ENCODE assay signal across 1 cellular context in genomic region chr13:97259787-97260641, GRCh38.
TF ChIP-seq lines count a peak whose summit lies in the region.

No MANE protein-coding gene starts in this region.

TF ChIP-seq in HepG2, 621 proteins besides CTCF, POLR2A, EP300 and RAD21 (continued from another document and continues in another):
- TF ChIP-seq ARID3A (IDR thresholded peaks at IDR 0.05; ENCODE audit: low read depth, low read length) (peak; percentile 86; the same call in 1 of the 2 replicates), MED13 (CRISPR knock-in tag; IDR thresholded peaks at IDR 0.05) (peak; percentile 57; the same call in 1 of the 2 replicates), MAFF (IDR thresholded peaks at IDR 0.05; ENCODE audit: low read depth, low read length) (peak; percentile 70), TFE3 (CRISPR knock-in tag; IDR thresholded peaks at IDR 0.05) (peak; percentile 71), RFXAP (CRISPR knock-in tag; IDR thresholded peaks at IDR 0.05; ENCODE audit: borderline replicate concordance) (no peak), MAFK (conservative IDR thresholded peaks at IDR 0.05 in 1 of 2, IDR thresholded peaks at IDR 0.05 in 1 of 2; ENCODE audit: low read length in 2 of 2) (peak; percentile 75 to 78), TEAD3 (CRISPR knock-in tag; optimal IDR thresholded peaks at IDR 0.05; ENCODE audit: borderline replicate concordance) (peak; percentile 48), ELF1 (CRISPR knock-in tag; IDR thresholded peaks at IDR 0.05) (no peak), ZNF616 (CRISPR knock-in tag; IDR thresholded peaks at IDR 0.05; ENCODE audit: low read depth) (no peak), STAG1 (CRISPR knock-in tag; IDR thresholded peaks at IDR 0.05) (0 out of 2 replicates have a peak, but pooled peaks have one; percentile 14), ZNF546 (CRISPR knock-in tag; conservative IDR thresholded peaks at IDR 0.05) (no peak), ZFAT (CRISPR knock-in tag; conservative IDR thresholded peaks at IDR 0.05) (no peak), TFDP1 (CRISPR knock-in tag; IDR thresholded peaks at IDR 0.05; ENCODE audit: borderline replicate concordance) (peak; percentile 75; the same call in 1 of the 2 replicates), NR2F6 (IDR thresholded peaks at IDR 0.05) (peak; percentile 84), NR2F6 (CRISPR knock-in tag; IDR thresholded peaks at IDR 0.05) (peak; percentile 91), ZBTB21 (CRISPR knock-in tag; IDR thresholded peaks at IDR 0.05) (no peak), ZNF124 (CRISPR knock-in tag; IDR thresholded peaks at IDR 0.05) (no peak), KAT7 (CRISPR knock-in tag; IDR thresholded peaks at IDR 0.05; ENCODE audit: borderline replicate concordance) (peak; percentile 29; the same call in 1 of the 2 replicates), ZNF383 (CRISPR knock-in tag; IDR thresholded peaks at IDR 0.05; ENCODE audit: borderline replicate concordance) (no peak), ZBTB44 (CRISPR knock-in tag; IDR thresholded peaks at IDR 0.05) (no peak), BHLHE40 (IDR thresholded peaks at IDR 0.05; ENCODE audit: low read length) (no peak), ISX (CRISPR knock-in tag; conservative IDR thresholded peaks at IDR 0.05) (no peak), ELF3 (CRISPR knock-in tag; IDR thresholded peaks at IDR 0.05) (peak; percentile 43; the same call in 1 of the 2 replicates), HOXA5 (CRISPR knock-in tag; IDR thresholded peaks at IDR 0.05) (0 out of 2 replicates have a peak, but pooled peaks have one; percentile 25), POLR2AphosphoS2 (IDR thresholded peaks at IDR 0.05; ENCODE audit: low read depth, low read length) (peak; percentile 75; the same call in 1 of the 2 replicates), SALL1 (CRISPR knock-in tag; IDR thresholded peaks at IDR 0.05) (peak; percentile 88), ZNF687 (CRISPR knock-in tag; IDR thresholded peaks at IDR 0.05) (peak; percentile 46), HMG20A (CRISPR knock-in tag; IDR thresholded peaks at IDR 0.05; ENCODE audit: borderline replicate concordance) (peak; percentile 69; the same call in 1 of the 2 replicates), ZNF572 (CRISPR knock-in tag; IDR thresholded peaks at IDR 0.05) (no peak), ZNF550 (CRISPR knock-in tag; IDR thresholded peaks at IDR 0.05; ENCODE audit: borderline replicate concordance) (no peak)
- TF ChIP-seq, protein P1, sequence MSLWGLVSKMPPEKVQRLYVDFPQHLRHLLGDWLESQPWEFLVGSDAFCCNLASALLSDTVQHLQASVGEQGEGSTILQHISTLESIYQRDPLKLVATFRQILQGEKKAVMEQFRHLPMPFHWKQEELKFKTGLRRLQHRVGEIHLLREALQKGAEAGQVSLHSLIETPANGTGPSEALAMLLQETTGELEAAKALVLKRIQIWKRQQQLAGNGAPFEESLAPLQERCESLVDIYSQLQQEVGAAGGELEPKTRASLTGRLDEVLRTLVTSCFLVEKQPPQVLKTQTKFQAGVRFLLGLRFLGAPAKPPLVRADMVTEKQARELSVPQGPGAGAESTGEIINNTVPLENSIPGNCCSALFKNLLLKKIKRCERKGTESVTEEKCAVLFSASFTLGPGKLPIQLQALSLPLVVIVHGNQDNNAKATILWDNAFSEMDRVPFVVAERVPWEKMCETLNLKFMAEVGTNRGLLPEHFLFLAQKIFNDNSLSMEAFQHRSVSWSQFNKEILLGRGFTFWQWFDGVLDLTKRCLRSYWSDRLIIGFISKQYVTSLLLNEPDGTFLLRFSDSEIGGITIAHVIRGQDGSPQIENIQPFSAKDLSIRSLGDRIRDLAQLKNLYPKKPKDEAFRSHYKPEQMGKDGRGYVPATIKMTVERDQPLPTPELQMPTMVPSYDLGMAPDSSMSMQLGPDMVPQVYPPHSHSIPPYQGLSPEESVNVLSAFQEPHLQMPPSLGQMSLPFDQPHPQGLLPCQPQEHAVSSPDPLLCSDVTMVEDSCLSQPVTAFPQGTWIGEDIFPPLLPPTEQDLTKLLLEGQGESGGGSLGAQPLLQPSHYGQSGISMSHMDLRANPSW (CRISPR knock-in tag; IDR thresholded peaks at IDR 0.05; ENCODE audit: borderline replicate concordance) = no peak
- TF ChIP-seq, protein P2, sequence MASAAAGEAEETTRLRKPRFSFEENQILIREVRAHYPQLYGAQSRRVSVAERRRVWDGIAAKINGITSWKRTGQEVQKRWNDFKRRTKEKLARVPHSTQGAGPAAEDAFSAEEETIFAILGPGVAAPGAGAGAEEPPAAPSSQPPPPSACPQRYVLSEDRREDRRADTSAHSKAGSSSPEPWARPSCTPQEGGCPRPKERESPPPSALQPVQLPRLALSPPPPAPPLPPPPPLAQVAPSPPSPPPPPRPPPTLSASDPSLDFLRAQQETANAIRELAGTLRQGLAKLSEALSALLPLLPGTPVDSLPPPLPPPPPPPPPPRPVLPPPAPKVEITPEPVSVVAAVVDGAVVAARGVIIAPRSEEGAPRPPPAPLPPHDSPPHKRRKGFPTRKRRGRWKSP (CRISPR knock-in tag; IDR thresholded peaks at IDR 0.05) = no peak
- TF ChIP-seq, protein P3, sequence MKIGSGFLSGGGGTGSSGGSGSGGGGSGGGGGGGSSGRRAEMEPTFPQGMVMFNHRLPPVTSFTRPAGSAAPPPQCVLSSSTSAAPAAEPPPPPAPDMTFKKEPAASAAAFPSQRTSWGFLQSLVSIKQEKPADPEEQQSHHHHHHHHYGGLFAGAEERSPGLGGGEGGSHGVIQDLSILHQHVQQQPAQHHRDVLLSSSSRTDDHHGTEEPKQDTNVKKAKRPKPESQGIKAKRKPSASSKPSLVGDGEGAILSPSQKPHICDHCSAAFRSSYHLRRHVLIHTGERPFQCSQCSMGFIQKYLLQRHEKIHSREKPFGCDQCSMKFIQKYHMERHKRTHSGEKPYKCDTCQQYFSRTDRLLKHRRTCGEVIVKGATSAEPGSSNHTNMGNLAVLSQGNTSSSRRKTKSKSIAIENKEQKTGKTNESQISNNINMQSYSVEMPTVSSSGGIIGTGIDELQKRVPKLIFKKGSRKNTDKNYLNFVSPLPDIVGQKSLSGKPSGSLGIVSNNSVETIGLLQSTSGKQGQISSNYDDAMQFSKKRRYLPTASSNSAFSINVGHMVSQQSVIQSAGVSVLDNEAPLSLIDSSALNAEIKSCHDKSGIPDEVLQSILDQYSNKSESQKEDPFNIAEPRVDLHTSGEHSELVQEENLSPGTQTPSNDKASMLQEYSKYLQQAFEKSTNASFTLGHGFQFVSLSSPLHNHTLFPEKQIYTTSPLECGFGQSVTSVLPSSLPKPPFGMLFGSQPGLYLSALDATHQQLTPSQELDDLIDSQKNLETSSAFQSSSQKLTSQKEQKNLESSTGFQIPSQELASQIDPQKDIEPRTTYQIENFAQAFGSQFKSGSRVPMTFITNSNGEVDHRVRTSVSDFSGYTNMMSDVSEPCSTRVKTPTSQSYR (CRISPR knock-in tag; IDR thresholded peaks at IDR 0.05; ENCODE audit: borderline replicate concordance) = no peak
- TF ChIP-seq, protein P4, sequence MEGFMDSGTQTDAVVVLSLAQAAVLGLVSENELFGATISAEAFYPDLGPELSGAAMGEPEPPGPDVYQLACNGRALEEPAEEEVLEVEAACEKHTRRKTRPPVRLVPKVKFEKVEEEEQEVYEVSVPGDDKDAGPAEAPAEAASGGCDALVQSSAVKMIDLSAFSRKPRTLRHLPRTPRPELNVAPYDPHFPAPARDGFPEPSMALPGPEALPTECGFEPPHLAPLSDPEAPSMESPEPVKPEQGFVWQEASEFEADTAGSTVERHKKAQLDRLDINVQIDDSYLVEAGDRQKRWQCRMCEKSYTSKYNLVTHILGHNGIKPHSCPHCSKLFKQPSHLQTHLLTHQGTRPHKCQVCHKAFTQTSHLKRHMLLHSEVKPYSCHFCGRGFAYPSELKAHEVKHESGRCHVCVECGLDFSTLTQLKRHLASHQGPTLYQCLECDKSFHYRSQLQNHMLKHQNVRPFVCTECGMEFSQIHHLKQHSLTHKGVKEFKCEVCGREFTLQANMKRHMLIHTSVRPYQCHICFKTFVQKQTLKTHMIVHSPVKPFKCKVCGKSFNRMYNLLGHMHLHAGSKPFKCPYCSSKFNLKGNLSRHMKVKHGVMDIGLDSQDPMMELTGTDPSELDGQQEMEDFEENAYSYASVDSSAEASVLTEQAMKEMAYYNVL (CRISPR knock-in tag; IDR thresholded peaks at IDR 0.05; ENCODE audit: borderline replicate concordance) = peak; percentile 43; the same call in 1 of the 2 replicates
